In the genomic region with DNA sequence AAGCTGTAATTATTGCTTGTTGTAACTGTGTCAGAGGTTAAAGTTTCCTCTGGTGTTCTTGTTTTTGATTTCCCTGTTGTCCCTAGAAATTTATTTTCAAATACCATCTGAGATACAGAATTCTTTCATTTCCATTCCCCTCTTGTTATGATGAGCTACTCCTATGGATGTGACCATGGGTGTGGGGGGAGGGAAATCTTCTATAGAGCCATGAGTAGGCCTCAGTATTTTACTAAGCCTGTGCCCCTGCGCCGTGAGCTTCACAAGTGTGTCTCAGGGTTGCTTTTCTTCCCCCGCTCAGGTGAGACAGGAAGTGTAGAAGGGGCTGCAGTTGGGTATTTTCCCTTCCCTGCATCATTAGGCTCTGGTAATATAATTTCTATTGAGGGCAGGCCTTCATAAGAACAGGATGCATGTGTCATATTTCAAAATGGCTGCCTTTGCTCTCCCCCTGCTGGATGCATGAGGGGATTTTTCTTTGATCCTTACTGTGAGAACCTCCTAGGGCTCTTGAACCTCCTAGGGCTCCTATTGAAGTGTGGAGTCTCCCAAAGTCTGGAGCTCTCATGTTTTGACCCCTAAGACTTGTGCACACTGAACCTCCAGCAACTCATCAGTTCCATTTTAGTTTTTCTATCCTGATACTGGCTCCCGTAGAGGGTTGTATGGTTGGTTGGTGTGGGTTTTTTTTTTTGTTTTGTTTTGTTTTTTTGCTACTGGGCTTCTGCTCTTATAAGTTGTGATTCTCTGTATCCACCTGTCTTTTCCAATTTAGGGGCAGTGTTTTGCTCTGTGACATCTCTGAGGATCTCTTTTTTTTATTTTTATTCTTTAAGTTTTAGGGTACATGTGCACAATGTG, we compare ENCODE assay signal across 9 cellular contexts.
DNase-seq lines count a peak whose midpoint lies in the region; ATAC-seq and TF ChIP-seq lines count a peak whose summit lies in the region.
"Had no signal": no experiment of that assay in that cellular context is flagged by ENCODE, and none has a peak within 500 bp of the region (broad histone marks: within the 10 kb centered on the region; RNA-seq: fewer than 3 reads in every experiment).

No MANE protein-coding gene starts in this region.

- no peak overlapping the region for H3K9ac ChIP-seq in IMR-90 (ENCODE audit: low read depth, low read length)

- no TSS peak for BruUV-seq in IMR-90 (replicated peaks; lab: Mats Ljungman, UMichigan)

- H2AK5ac ChIP-seq in IMR-90 (ENCODE audit: low read depth, low read length): no peak overlapping the region

- peaks cover 23% of the 10 kb centered on the region for H3K4me1 ChIP-seq in IMR-90 (ENCODE audit: control insufficient read depth, insufficient read depth, low read length)
- H3K4me1 ChIP-seq: HAP-1 had no signal

- TF ChIP-seq CTCF in AG04450 (IDR thresholded peaks at IDR 0.05; ENCODE audit: low read depth, low read length): peak; percentile 75
- peak; percentile 60 for TF ChIP-seq CTCF in GM13977 (IDR thresholded peaks at IDR 0.05; ENCODE audit: extremely low read depth, insufficient read depth, missing control alignments)
- peak; percentile 61 for TF ChIP-seq CTCF in IMR-90 (conservative IDR thresholded peaks at IDR 0.05; ENCODE audit: low read depth, low read length)
- peak; percentile 65 for TF ChIP-seq CTCF in astrocyte of the spinal cord (IDR thresholded peaks at IDR 0.05; ENCODE audit: low read depth, low read length)

- H3K9me3 ChIP-seq in AG04450 (ENCODE audit: control insufficient read depth, insufficient read depth, low read length): no peaks in the 10 kb centered on the region
- no peaks in the 10 kb centered on the region for H3K9me3 ChIP-seq in IMR-90 (ENCODE audit: control insufficient read depth, insufficient read depth, low read length)
- H3K9me3 ChIP-seq: HAP-1 had no signal

- peak overlapping the region; percentile 15; the same call in 1 of the 2 replicates for H3K18ac ChIP-seq in IMR-90 (ENCODE audit: low read depth, low read length)

- peak overlapping the region; percentile 58 for H2BK5ac ChIP-seq in IMR-90 (ENCODE audit: low read depth, low read length, poor library complexity, severe bottlenecking)

- no peak overlapping the region for H3K56ac ChIP-seq in IMR-90 (ENCODE audit: extremely low read depth, insufficient read depth, low read length)

- peak overlapping the region in 1 of 2 experiments; percentile 49; a peak in 2 of 4 replicates for H4K8ac ChIP-seq in IMR-90 (ENCODE audit: low read depth in 2 of 2, low read length in 2 of 2)

- peaks cover 18% of the 10 kb centered on the region for H3K9me1 ChIP-seq in IMR-90 (ENCODE audit: insufficient read depth, low read length)

- peaks cover 7 to 50% of the 10 kb centered on the region in 2 experiments; a peak in 3 of 4 replicates for H3K79me1 ChIP-seq in IMR-90 (ENCODE audit: low read depth in 1 of 2, low read length in 2 of 2)

- CTCF ChIA-PET in AG04450 (lab: Charles Lee): interaction anchor here (0.6 to 3.1 kb wide), 42 partner anchors 9 to 912 kb away, joined by 3 to 42 read pairs (median 4); no protein-coding TSS in a partner anchor
- CTCF ChIA-PET in IMR-90 (lab: Yijun Ruan, JAX): interaction anchor here (1.0 to 1.4 kb wide), 3 partner anchors 13 to 279 kb away, joined by 3 to 4 read pairs (median 4); no protein-coding TSS in a partner anchor

- H2BK20ac ChIP-seq in IMR-90 (ENCODE audit: low read depth, low read length): peak overlapping the region; percentile 88

- no peak overlapping the region for H3K23ac ChIP-seq in IMR-90 (ENCODE audit: low read depth, low read length)

- DNase-seq in AG04450 (ENCODE audit: low read depth, low spot score) (no peak), GM13977 (ENCODE audit: low spot score) (peak; percentile 25), IMR-90 (peak; percentile 73), astrocyte of the spinal cord (ENCODE audit: low read depth, low spot score) (peak; percentile 63), left kidney (ENCODE audit: low read depth, low spot score) (peak; percentile 87), GF-D8 (lab: John Stamatoyannopoulos, UW) (no peak), NCI-H2196 treated with DMSO at 0.1 percent for 48 hours (lab: John Stamatoyannopoulos, UW; ENCODE audit: unreplicated experiment) (no peak)
- DNase-seq in stimulated activated naive CD8-positive, alpha-beta T cell treated with anti-CD3 and anti-CD28 coated beads, Interleukin-15, Interleukin-2, amounts not matched to agents 100 U/mL and 50 U/mL, for 24 hours: no peak

- H3K27ac ChIP-seq in AG04450 (ENCODE audit: low read depth, low read length): no peak overlapping the region
- H3K27ac ChIP-seq in IMR-90 (ENCODE audit: insufficient read depth, low read length): no peak overlapping the region

- peak overlapping the region; percentile 77 for H4K91ac ChIP-seq in IMR-90 (ENCODE audit: insufficient read depth, low read depth, low read length)

- no peaks in the 10 kb centered on the region for H3K36me3 ChIP-seq in IMR-90 (ENCODE audit: control insufficient read depth, insufficient read depth, low read length)
- H3K36me3 ChIP-seq: HAP-1 had no signal

- no peak for TF ChIP-seq POLR2A in IMR-90 (IDR thresholded peaks at IDR 0.05; ENCODE audit: low read depth, low read length)

- peak overlapping the region; percentile 87 for H2BK120ac ChIP-seq in IMR-90 (ENCODE audit: low read depth, low read length)

- ATAC-seq in IMR-90 (ENCODE audit: low read depth): 0 out of 2 replicates have a peak, but pooled peaks have one; percentile 27
- ATAC-seq in stimulated activated naive CD8-positive, alpha-beta T cell treated with anti-CD3 and anti-CD28 coated beads, Interleukin-15, Interleukin-2, amounts not matched to agents 100 U/mL and 50 U/mL, for 24 hours: no peak

- POLR2A ChIA-PET in AG04450 (lab: Yijun Ruan, JAX): no interaction called here
- POLR2A ChIA-PET in IMR-90 (lab: Charles Lee; ENCODE audit: unreplicated experiment): no interaction called here

- H3K27me3 ChIP-seq in AG04450 (ENCODE audit: control insufficient read depth, insufficient read depth, low read length) (no peaks in the 10 kb centered on the region), IMR-90 (ENCODE audit: control insufficient read depth, insufficient read depth, low read length) (no peaks in the 10 kb centered on the region)

- no CpG with 5 or more reads among the region's 4 CpGs for WGBS in IMR-90 (ENCODE audit: extremely low coverage in 2 of 2, insufficient read length in 1 of 2), 2 experiments

- in situ Hi-C loops in GM13977 (cut with MboI; ENCODE audit: low pct_unique_long_range_greater_than_20kb, low sequenced_read_pairs, unreplicated experiment) (loop anchor here (25.0 kb wide), 1 partner anchor 166 kb away; no protein-coding TSS in a partner anchor), IMR-90 (cut with MboI; ENCODE audit: low sequenced_read_pairs) (no loop called here), astrocyte of the spinal cord (cut with HindIII; ENCODE audit: low sequenced_read_pairs) (no loop called here)

- no peak overlapping the region for H2AK9ac ChIP-seq in IMR-90 (replicated peaks; ENCODE audit: low read depth, low read length, poor library complexity)

- H2AFZ ChIP-seq in IMR-90 (replicated peaks; ENCODE audit: low read length, poor library complexity): peak overlapping the region; percentile 55

- peak overlapping the region; percentile 67 for H3K4ac ChIP-seq in IMR-90 (ENCODE audit: low read depth, low read length)

- no peak overlapping the region for H3K4me2 ChIP-seq in IMR-90 (ENCODE audit: low read depth, low read length)

- peak; percentile 47 for TF ChIP-seq RAD21 in IMR-90 (IDR thresholded peaks at IDR 0.05; ENCODE audit: low read length)

- H3K14ac ChIP-seq in IMR-90 (replicated peaks; ENCODE audit: low read depth, low read length): peak overlapping the region; percentile 59; the same call in 1 of the 2 replicates

- H4K5ac ChIP-seq in IMR-90 (ENCODE audit: low read depth, low read length): peak overlapping the region; percentile 77; the same call in 1 of the 2 replicates

- dilution Hi-C loops in IMR-90 (cut with HindIII; ENCODE audit: low sequenced_read_pairs, unreplicated experiment): no loop called here

- no peaks in the 10 kb centered on the region for H4K20me1 ChIP-seq in IMR-90 (ENCODE audit: insufficient read depth, low read length)

- H3K4me3 ChIP-seq in AG04450 (ENCODE audit: low read depth, low read length): no peak overlapping the region
- H3K4me3 ChIP-seq in IMR-90 (ENCODE audit: insufficient read depth, low read depth, low read length): no peak overlapping the region
- H3K4me3 ChIP-seq in astrocyte of the spinal cord (ENCODE audit: low read depth, low read length): no peak overlapping the region
- H3K4me3 ChIP-seq: HAP-1 had no signal

- intact Hi-C loops in IMR-90 (cut with micrococcal nuclease): loop anchor here (2.0 kb wide), 3 partner anchors 98 to 162 kb away; no protein-coding TSS in a partner anchor

- H2BK15ac ChIP-seq in IMR-90 (ENCODE audit: low read depth, low read length): no peak overlapping the region; the same call in 2 of the 3 replicates

TF ChIP-seq in IMR-90, 13 proteins besides CTCF, POLR2A, EP300 and RAD21:
- TF ChIP-seq BHLHE40 (IDR thresholded peaks at IDR 0.05; ENCODE audit: low read depth, low read length): no peak
- peak; percentile 47 for TF ChIP-seq SMC3 (IDR thresholded peaks at IDR 0.05; ENCODE audit: low read depth, low read length)

Comparison
In these comparisons a context has a peak if more than half of its experiments do, and no peak if none do; other contexts are left out.
1. DNase-seq: peak in GM13977 (single experiment), IMR-90 (single experiment), astrocyte of the spinal cord (single experiment) and left kidney (single experiment); none in AG04450 (single experiment), stimulated activated naive CD8-positive, alpha-beta T cell treated with anti-CD3 and anti-CD28 coated beads, Interleukin-15, Interleukin-2, amounts not matched to agents 100 U/mL and 50 U/mL, for 24 hours (single experiment), GF-D8 (single experiment) and NCI-H2196 treated with DMSO at 0.1 percent for 48 hours (single experiment).
2. Peak in every context shown above with its lines, with median percentiles within 50 percentile points of each other: CTCF ChIP-seq.